8 cellular contexts compared by ENCODE assay signal in genomic region chr3:47781326-47781684, GRCh38.
DNase-seq lines count a peak whose midpoint lies in the region; ATAC-seq and TF ChIP-seq lines count a peak whose summit lies in the region.

No MANE protein-coding gene starts in this region.

- peak; percentile 52 for DNase-seq in Ammon's horn (ENCODE audit: low spot score)
- DNase-seq in GM19238 (ENCODE audit: insufficient read length, low spot score): peak; percentile 52
- DNase-seq in UCSD-AML1 (lab: John Stamatoyannopoulos, UW; ENCODE audit: unreplicated experiment): peak; percentile 69
- peak in 1 of 2 donors; percentile 35 for DNase-seq in cardiac fibroblast (ENCODE audit: low read depth in 2 of 2)
- peak; percentile 84 for DNase-seq in left kidney (ENCODE audit: low read depth, low spot score)
- DNase-seq in stimulated activated CD4-positive, alpha-beta T cell treated with anti-CD3 and anti-CD28 coated beads, Interleukin-2, amount 100 ng/mL, for 24 hours: peak; percentile 72 to 76
- DNase-seq in epidermal melanocyte (ENCODE audit: insufficient read length, low spot score): no peak

- H3K4me3 ChIP-seq in cardiac fibroblast (replicated peaks in 1 of 2; ENCODE audit: low read depth in 2 of 2, low read length in 2 of 2): peak overlapping the region; percentile 64 to 78

- no peak for TF ChIP-seq CTCF in cardiac fibroblast (IDR thresholded peaks at IDR 0.05; ENCODE audit: low read depth, low read length)

- ATAC-seq in HG03457 (IDR thresholded peaks at IDR 0.05; ENCODE audit: unreplicated experiment): peak; percentile 25
